ENCODE assay signal across 8 cellular contexts in genomic region chrX:132092439-132093065, GRCh38. TPM values are rescaled to one million over a fixed set of nuclear protein-coding genes. Genes with fewer than 3 reads are reported as not detected.
A peak's percentile ranks its signal among the peaks of the same experiment; 100 is the strongest.
DNase-seq lines count a peak whose midpoint lies in the region; ATAC-seq and TF ChIP-seq lines count a peak whose summit lies in the region.

No MANE protein-coding gene starts in this region.

- DNase-seq in DMS153 (lab: John Stamatoyannopoulos, UW) (peak; percentile 71), RWPE2 (ENCODE audit: low spot score) (no peak), heart right ventricle (peak in 1 of 2 donors; percentile 43), gastrocnemius medialis (peak; percentile 3 to 28), DMS79 (lab: John Stamatoyannopoulos, UW) (no peak)
- peak; percentile 64 for DNase-seq in activated naive CD4-positive, alpha-beta T cell treated with anti-CD3 and anti-CD28 coated beads, Interleukin-2, amount 10 ng/mL, durations not matched to agents 7 days and 5 days

- TF ChIP-seq POLR2A in gastrocnemius medialis (IDR thresholded peaks at IDR 0.05): no peak

- intact Hi-C loops in heart right ventricle (cut with DNase I): loop anchor here in 6 of 10 donors (2.0 to 10.0 kb wide), 7 partner anchors 122 to 542 kb away; partner anchors contain the start of gene RAP2C (in 5 of the 6)
- intact Hi-C loops in gastrocnemius medialis (cut with DNase I; ENCODE audit: low total_unique reads): loop anchor here (2.0 kb wide), 1 partner anchor 126 kb away; the partner anchor contains the start of gene RAP2C

- H3K4me3 Mint-ChIP-seq in activated naive CD4-positive, alpha-beta T cell treated with anti-CD3 and anti-CD28 coated beads, Interleukin-2, amount 10 ng/mL, durations not matched to agents 7 days and 5 days: no peak overlapping the region

- H3K4me1 ChIP-seq in KMS-11 (ENCODE audit: low read depth, poor library complexity, severe bottlenecking) (no peaks in the 10 kb centered on the region), RWPE2 (ENCODE audit: insufficient read depth, poor library complexity, severe bottlenecking) (no peaks in the 10 kb centered on the region), heart right ventricle (no peaks in the 10 kb centered on the region), gastrocnemius medialis (no peaks in the 10 kb centered on the region)

- no peak overlapping the region for H3K4me2 ChIP-seq in KMS-11

- peaks cover 4% of the 10 kb centered on the region for H3K27me3 Mint-ChIP-seq in activated naive CD4-positive, alpha-beta T cell treated with anti-CD3 and anti-CD28 coated beads, Interleukin-2, amount 10 ng/mL, durations not matched to agents 7 days and 5 days

- H3K79me2 ChIP-seq in KMS-11 (ENCODE audit: insufficient read depth, low read depth): no peaks in the 10 kb centered on the region

- H3K27ac Mint-ChIP-seq in activated naive CD4-positive, alpha-beta T cell treated with anti-CD3 and anti-CD28 coated beads, Interleukin-2, amount 10 ng/mL, durations not matched to agents 7 days and 5 days: no peak overlapping the region

- CTCF ChIA-PET in activated naive CD4-positive, alpha-beta T cell treated with anti-CD3 and anti-CD28 coated beads, Interleukin-2, amount 10 ng/mL, durations not matched to agents 7 days and 5 days (lab: Charles Lee): interaction anchor here (0.7 to 3.0 kb wide), 13 partner anchors 14 to 648 kb away, joined by 3 to 41 read pairs (median 4); partner anchors contain the start of gene RAP2C

- no peaks in the 10 kb centered on the region for H3K27me3 ChIP-seq in KMS-11 (ENCODE audit: insufficient read depth, low read depth)
- H3K27me3 ChIP-seq in RWPE2 (ENCODE audit: insufficient read depth, poor library complexity, severe bottlenecking): no peaks in the 10 kb centered on the region
- peaks cover 0 to 80% (median 0%) of the 10 kb centered on the region in 7 donors for H3K27me3 ChIP-seq in heart right ventricle
- H3K27me3 ChIP-seq in gastrocnemius medialis: no peaks in the 10 kb centered on the region

- ATAC-seq in GM21390 (IDR thresholded peaks at IDR 0.05; ENCODE audit: unreplicated experiment) (peak; percentile 79), RWPE2 (ENCODE audit: low read depth) (0 out of 3 replicates have a peak, but pooled peaks have one; percentile 38), heart right ventricle (peak in 4 of 8 donors; percentile 44 to 76 (median 54)), gastrocnemius medialis (peak; percentile 42 to 85)

- 45 to 47% methylated on average over 7 of the region's 7 CpGs for WGBS in heart right ventricle, 2 donors

- in situ Hi-C loops in gastrocnemius medialis (cut with MboI; ENCODE audit: low sequenced_read_pairs in 4 of 4): loop anchor here in 1 of 4 donors (25.0 kb wide), 2 partner anchors 120 to 520 kb away; partner anchors contain the start of gene RAP2C

- H3K27ac ChIP-seq in KMS-11 (no peak overlapping the region), RWPE2 (ENCODE audit: poor library complexity, severe bottlenecking) (no peak overlapping the region), heart right ventricle (no peak overlapping the region), gastrocnemius medialis (no peak overlapping the region)

- peaks cover 10% of the 10 kb centered on the region for H3K4me1 Mint-ChIP-seq in activated naive CD4-positive, alpha-beta T cell treated with anti-CD3 and anti-CD28 coated beads, Interleukin-2, amount 10 ng/mL, durations not matched to agents 7 days and 5 days

- H3K36me3 Mint-ChIP-seq in activated naive CD4-positive, alpha-beta T cell treated with anti-CD3 and anti-CD28 coated beads, Interleukin-2, amount 10 ng/mL, durations not matched to agents 7 days and 5 days: no peaks in the 10 kb centered on the region

- TF ChIP-seq CTCF in KMS-11 (conservative IDR thresholded peaks at IDR 0.05; ENCODE audit: low read depth, low read length) (peak; percentile 76), RWPE2 (IDR thresholded peaks at IDR 0.05; ENCODE audit: poor library complexity, severe bottlenecking) (peak; percentile 51), heart right ventricle (IDR thresholded peaks at IDR 0.05) (peak; percentile 54 to 78 (median 70)), gastrocnemius medialis (IDR thresholded peaks at IDR 0.05 in 4 of 5, conservative IDR thresholded peaks at IDR 0.05 in 1 of 5) (peak; percentile 54 to 73 (median 62))

- H3K4me3 ChIP-seq in KMS-11 (IDR thresholded peaks at IDR 0.05; ENCODE audit: insufficient read depth, low read depth, low read length): no peak overlapping the region
- no peak overlapping the region for H3K4me3 ChIP-seq in RWPE2 (ENCODE audit: severe bottlenecking)
- no peak overlapping the region for H3K4me3 ChIP-seq in heart right ventricle
- no peak overlapping the region for H3K4me3 ChIP-seq in gastrocnemius medialis

- no peaks in the 10 kb centered on the region for H3K9me3 Mint-ChIP-seq in activated naive CD4-positive, alpha-beta T cell treated with anti-CD3 and anti-CD28 coated beads, Interleukin-2, amount 10 ng/mL, durations not matched to agents 7 days and 5 days

- no peak overlapping the region for H3K9ac ChIP-seq in KMS-11

- H4K20me1 ChIP-seq in KMS-11 (ENCODE audit: insufficient read depth): no peaks in the 10 kb centered on the region

- H3K36me3 ChIP-seq in KMS-11 (ENCODE audit: insufficient read depth) (no peaks in the 10 kb centered on the region), RWPE2 (ENCODE audit: low read depth) (no peaks in the 10 kb centered on the region), heart right ventricle (no peaks in the 10 kb centered on the region), gastrocnemius medialis (no peaks in the 10 kb centered on the region)

- H3K9me3 ChIP-seq in RWPE2 (ENCODE audit: severe bottlenecking) (no peaks in the 10 kb centered on the region), heart right ventricle (no peaks in the 10 kb centered on the region), gastrocnemius medialis (no peaks in the 10 kb centered on the region)

- peak overlapping the region; percentile 14; the same call in 1 of the 2 replicates for H2AFZ ChIP-seq in KMS-11 (ENCODE audit: low read depth)

RNA-seq across cellular contexts. Expression of gene FRMD7, which starts 35.3 kb away (rescaled TPM):
- under 1 TPM in 6 of 10 donors, not detected in 4; 0.07 to 0.50 (median 0.31) TPM for total RNA-seq in heart right ventricle
- polyA plus RNA-seq in heart right ventricle: not detected
- total RNA-seq in gastrocnemius medialis: not detected

Comparison
In these comparisons a context has a peak if more than half of its experiments do, and no peak if none do; other contexts are left out.
1. DNase-seq: peak in DMS153 (single experiment), activated naive CD4-positive, alpha-beta T cell treated with anti-CD3 and anti-CD28 coated beads, Interleukin-2, amount 10 ng/mL, durations not matched to agents 7 days and 5 days (single experiment) and gastrocnemius medialis (2 of 2); none in RWPE2 (single experiment) and DMS79 (single experiment).
2. Peak in every context shown above with its lines, with median percentiles within 50 percentile points of each other: CTCF ChIP-seq.